ENCODE assay signal across 34 cellular contexts in genomic region chr9:116504081-116504480, GRCh38.
"Had no signal": no experiment of that assay in that cellular context is flagged by ENCODE, and none has a peak within 500 bp of the region (broad histone marks: within the 10 kb centered on the region; RNA-seq: fewer than 3 reads in every experiment).

No MANE protein-coding gene starts in this region.

- H3K27me3 ChIP-seq: adrenal gland, breast epithelium, dorsolateral prefrontal cortex, esophagus squamous epithelium, gastroesophageal sphincter had no signal

- H3K4me1 ChIP-seq: adrenal gland, breast epithelium, gastroesophageal sphincter had no signal

- DNase-seq: activated CD4-positive, alpha-beta memory T cell treated with anti-CD3 and anti-CD28 coated beads for 36 hours; activated CD4-positive, alpha-beta T cell treated with anti-CD3 and anti-CD28 coated beads for 36 hours; activated CD4-positive, alpha-beta T cell treated with anti-CD3 and anti-CD28 coated beads, Interleukin-2, amount 10 ng/mL, durations not matched to agents 24 days and 14 days; activated CD4-positive, CD25-positive, alpha-beta regulatory T cell; activated CD4-positive, CD25-positive, alpha-beta regulatory T cell treated with anti-CD3 and anti-CD28 coated beads, Interleukin-2, amount 50 U/mL, for 72 hours; activated CD8-positive, alpha-beta memory T cell treated with anti-CD3 and anti-CD28 coated beads, Interleukin-2, amount 10 ng/mL, durations not matched to agents 7 days and 5 days; activated CD8-positive, alpha-beta memory T cell treated with anti-CD3 and anti-CD28 coated beads, Interleukin-2, amount 50 U/mL, for 4 hours; activated CD8-positive, alpha-beta T cell treated with anti-CD3 and anti-CD28 coated beads, Interleukin-2, amount 10 ng/mL, durations not matched to agents 7 days and 5 days; activated effector memory CD4-positive, alpha-beta T cell treated with anti-CD3 and anti-CD28 coated beads, Interleukin-2, amount 50 U/mL, for 16 hours; activated naive CD4-positive, alpha-beta T cell treated with anti-CD3 and anti-CD28 coated beads for 36 hours; activated naive CD8-positive, alpha-beta T cell treated with anti-CD3 and anti-CD28 coated beads for 36 hours; activated naive CD8-positive, alpha-beta T cell treated with anti-CD3 and anti-CD28 coated beads, Interleukin-2, amount 50 U/mL, for 24 hours; activated T-cell treated with anti-CD3 and anti-CD28 coated beads, Interleukin-2, amount 50 U/mL, for 1 hour; activated T-cell treated with anti-CD3 and anti-CD28 coated beads, Interleukin-2, amount 50 U/mL, for 48 hours; adrenal gland; amygdala; aorta; dorsolateral prefrontal cortex; effector memory CD4-positive, alpha-beta T cell; endodermal cell; esophagus squamous epithelium; foreskin melanocyte; head of caudate nucleus; T-helper 2 cell had no signal

- H3K36me3 Mint-ChIP-seq: activated CD4-positive, alpha-beta memory T cell treated with anti-CD3 and anti-CD28 coated beads for 36 hours; activated CD8-positive, alpha-beta memory T cell treated with anti-CD3 and anti-CD28 coated beads, Interleukin-2, amount 10 ng/mL, durations not matched to agents 7 days and 5 days; activated naive CD8-positive, alpha-beta T cell treated with anti-CD3 and anti-CD28 coated beads for 36 hours; brain had no signal

- H3K9me3 ChIP-seq: adrenal gland, breast epithelium, esophagus squamous epithelium, gastroesophageal sphincter had no signal

- H3K27me3 Mint-ChIP-seq: activated CD4-positive, alpha-beta memory T cell treated with anti-CD3 and anti-CD28 coated beads for 36 hours; activated CD4-positive, alpha-beta T cell treated with anti-CD3 and anti-CD28 coated beads, Interleukin-2, amount 10 ng/mL, durations not matched to agents 24 days and 14 days; activated CD8-positive, alpha-beta memory T cell treated with anti-CD3 and anti-CD28 coated beads, Interleukin-2, amount 10 ng/mL, durations not matched to agents 7 days and 5 days; activated naive CD4-positive, alpha-beta T cell treated with anti-CD3 and anti-CD28 coated beads, Interleukin-2, amount 50 U/mL, for 24 hours; activated naive CD8-positive, alpha-beta T cell treated with anti-CD3 and anti-CD28 coated beads for 36 hours; activated naive CD8-positive, alpha-beta T cell treated with anti-CD3 and anti-CD28 coated beads, Interleukin-2, amount 50 U/mL, for 24 hours; central memory CD8-positive, alpha-beta T cell had no signal

- H3K27ac ChIP-seq: adrenal gland, breast epithelium, coronary artery, dorsolateral prefrontal cortex, epithelial cell of prostate, esophagus squamous epithelium, gastroesophageal sphincter had no signal

- H3K4me3 ChIP-seq: adrenal gland, breast epithelium, coronary artery, dorsolateral prefrontal cortex, esophagus squamous epithelium, gastroesophageal sphincter had no signal

- H3K27ac Mint-ChIP-seq: activated CD4-positive, alpha-beta memory T cell treated with anti-CD3 and anti-CD28 coated beads for 36 hours; activated CD4-positive, alpha-beta T cell treated with anti-CD3 and anti-CD28 coated beads for 36 hours; activated CD4-positive, alpha-beta T cell treated with anti-CD3 and anti-CD28 coated beads, Interleukin-2, amount 10 ng/mL, durations not matched to agents 24 days and 14 days; activated CD8-positive, alpha-beta memory T cell treated with anti-CD3 and anti-CD28 coated beads, Interleukin-2, amount 10 ng/mL, durations not matched to agents 7 days and 5 days; activated CD8-positive, alpha-beta T cell treated with anti-CD3 and anti-CD28 coated beads, Interleukin-2, amount 10 ng/mL, durations not matched to agents 7 days and 5 days; activated naive CD4-positive, alpha-beta T cell treated with anti-CD3 and anti-CD28 coated beads for 36 hours; activated naive CD4-positive, alpha-beta T cell treated with anti-CD3 and anti-CD28 coated beads, Interleukin-2, amount 50 U/mL, for 24 hours; activated naive CD8-positive, alpha-beta T cell treated with anti-CD3 and anti-CD28 coated beads for 36 hours; activated naive CD8-positive, alpha-beta T cell treated with anti-CD3 and anti-CD28 coated beads, Interleukin-2, amount 50 U/mL, for 24 hours; activated T-helper 1 cell treated with anti-CD3 and anti-CD28 coated beads, Interleukin-12 subunit alpha, Interleukin-12 subunit beta, Interleukin-2, Interleukin-4 antibody, amounts not matched to agents 30 ng/mL and 10 ng/mL and 1 ng/mL, durations not matched to agents 14 hours and 24 hours and 36 hours; activated T-helper 2 cell treated with anti-CD3 and anti-CD28 coated beads, Interferon-gamma antibody, Interleukin-2, Interleukin-4, amounts not matched to agents 10 μg/mL and 5 μg/mL and 100 μg/mL, durations not matched to agents 14 hours and 24 hours and 36 hours; brain; dendritic cell treated with granulocyte-macrophage colony-stimulating factor and Interleukin-4, amounts not matched to agents 40 ng/mL and 50 ng/mL, for 4 days; endodermal cell had no signal

- H3K36me3 ChIP-seq: adrenal gland, breast epithelium, esophagus squamous epithelium, gastroesophageal sphincter had no signal

- H3K4me3 Mint-ChIP-seq: activated CD4-positive, alpha-beta memory T cell treated with anti-CD3 and anti-CD28 coated beads for 36 hours; activated CD4-positive, alpha-beta T cell treated with anti-CD3 and anti-CD28 coated beads for 36 hours; activated CD4-positive, alpha-beta T cell treated with anti-CD3 and anti-CD28 coated beads, Interleukin-2, amount 10 ng/mL, durations not matched to agents 24 days and 14 days; activated CD8-positive, alpha-beta memory T cell treated with anti-CD3 and anti-CD28 coated beads, Interleukin-2, amount 10 ng/mL, durations not matched to agents 7 days and 5 days; activated CD8-positive, alpha-beta T cell treated with anti-CD3 and anti-CD28 coated beads, Interleukin-2, amount 10 ng/mL, durations not matched to agents 7 days and 5 days; activated naive CD4-positive, alpha-beta T cell treated with anti-CD3 and anti-CD28 coated beads for 36 hours; activated naive CD4-positive, alpha-beta T cell treated with anti-CD3 and anti-CD28 coated beads, Interleukin-2, amount 50 U/mL, for 24 hours; activated naive CD8-positive, alpha-beta T cell treated with anti-CD3 and anti-CD28 coated beads for 36 hours; activated naive CD8-positive, alpha-beta T cell treated with anti-CD3 and anti-CD28 coated beads, Interleukin-2, amount 50 U/mL, for 24 hours; activated T-helper 1 cell treated with anti-CD3 and anti-CD28 coated beads, Interleukin-12 subunit alpha, Interleukin-12 subunit beta, Interleukin-2, Interleukin-4 antibody, amounts not matched to agents 30 ng/mL and 10 ng/mL and 1 ng/mL, durations not matched to agents 14 hours and 24 hours and 36 hours; brain; central memory CD8-positive, alpha-beta T cell; dendritic cell treated with granulocyte-macrophage colony-stimulating factor and Interleukin-4, amounts not matched to agents 40 ng/mL and 50 ng/mL, for 4 days; endodermal cell had no signal

- ATAC-seq: activated CD4-positive, alpha-beta T cell treated with anti-CD3 and anti-CD28 coated beads for 36 hours; activated CD8-positive, alpha-beta memory T cell treated with anti-CD3 and anti-CD28 coated beads, Interleukin-2, amount 10 ng/mL, durations not matched to agents 7 days and 5 days; activated CD8-positive, alpha-beta T cell treated with anti-CD3 and anti-CD28 coated beads, Interleukin-2, amount 10 ng/mL, durations not matched to agents 7 days and 5 days; activated naive CD8-positive, alpha-beta T cell treated with anti-CD3 and anti-CD28 coated beads, Interleukin-2, amount 50 U/mL, for 24 hours; gastroesophageal sphincter had no signal

- H3K9me3 Mint-ChIP-seq: activated CD4-positive, alpha-beta memory T cell treated with anti-CD3 and anti-CD28 coated beads for 36 hours; activated naive CD8-positive, alpha-beta T cell treated with anti-CD3 and anti-CD28 coated beads for 36 hours; activated T-helper 2 cell treated with anti-CD3 and anti-CD28 coated beads, Interferon-gamma antibody, Interleukin-2, Interleukin-4, amounts not matched to agents 10 μg/mL and 5 μg/mL and 100 μg/mL, durations not matched to agents 14 hours and 24 hours and 36 hours; endodermal cell had no signal

- H3K4me1 Mint-ChIP-seq: activated CD4-positive, alpha-beta T cell treated with anti-CD3 and anti-CD28 coated beads, Interleukin-2, amount 10 ng/mL, durations not matched to agents 24 days and 14 days; activated CD8-positive, alpha-beta memory T cell treated with anti-CD3 and anti-CD28 coated beads, Interleukin-2, amount 10 ng/mL, durations not matched to agents 7 days and 5 days; activated naive CD4-positive, alpha-beta T cell treated with anti-CD3 and anti-CD28 coated beads, Interleukin-2, amount 50 U/mL, for 24 hours; activated naive CD8-positive, alpha-beta T cell treated with anti-CD3 and anti-CD28 coated beads, Interleukin-2, amount 50 U/mL, for 24 hours; brain; central memory CD8-positive, alpha-beta T cell had no signal
